In the genomic region with DNA sequence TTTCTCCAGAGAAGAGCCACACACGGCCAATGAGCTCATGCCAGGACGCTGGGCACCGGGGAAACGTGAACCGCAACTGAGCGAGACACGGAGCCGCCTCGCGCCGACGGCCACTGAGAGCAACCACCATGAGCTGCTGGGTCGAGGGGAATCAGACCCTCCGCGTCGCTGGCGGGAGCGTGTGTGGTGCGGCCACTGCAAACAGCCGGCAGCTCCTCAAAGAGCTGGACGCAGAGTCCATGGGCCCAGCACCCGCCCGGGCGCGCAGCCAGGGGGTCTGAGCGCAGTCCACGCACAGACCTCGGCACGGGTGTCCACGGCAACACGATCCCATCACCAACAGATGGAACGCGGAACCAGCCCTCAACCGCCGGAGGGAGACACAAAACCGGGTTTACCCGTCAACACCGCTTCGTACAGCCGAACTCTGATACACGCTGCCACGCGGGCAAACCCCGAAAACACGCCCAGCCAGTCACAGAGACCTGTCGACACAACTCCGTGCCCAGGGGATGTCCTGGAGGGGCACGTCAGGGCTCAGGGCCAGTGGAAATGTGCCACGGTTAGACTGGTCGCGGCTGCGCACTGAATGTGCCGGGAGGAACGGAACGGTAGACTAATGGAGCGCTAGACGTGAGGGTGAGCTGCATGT, we compare ENCODE assay signal across 1 cellular context.
A peak's percentile ranks its signal among the peaks of the same experiment; 100 is the strongest.
TF ChIP-seq lines count a peak whose summit lies in the region.

No MANE protein-coding gene starts in this region.

TF ChIP-seq in HepG2, 621 proteins besides CTCF, POLR2A, EP300 and RAD21 (continues in another document):
- TF ChIP-seq, protein P1, sequence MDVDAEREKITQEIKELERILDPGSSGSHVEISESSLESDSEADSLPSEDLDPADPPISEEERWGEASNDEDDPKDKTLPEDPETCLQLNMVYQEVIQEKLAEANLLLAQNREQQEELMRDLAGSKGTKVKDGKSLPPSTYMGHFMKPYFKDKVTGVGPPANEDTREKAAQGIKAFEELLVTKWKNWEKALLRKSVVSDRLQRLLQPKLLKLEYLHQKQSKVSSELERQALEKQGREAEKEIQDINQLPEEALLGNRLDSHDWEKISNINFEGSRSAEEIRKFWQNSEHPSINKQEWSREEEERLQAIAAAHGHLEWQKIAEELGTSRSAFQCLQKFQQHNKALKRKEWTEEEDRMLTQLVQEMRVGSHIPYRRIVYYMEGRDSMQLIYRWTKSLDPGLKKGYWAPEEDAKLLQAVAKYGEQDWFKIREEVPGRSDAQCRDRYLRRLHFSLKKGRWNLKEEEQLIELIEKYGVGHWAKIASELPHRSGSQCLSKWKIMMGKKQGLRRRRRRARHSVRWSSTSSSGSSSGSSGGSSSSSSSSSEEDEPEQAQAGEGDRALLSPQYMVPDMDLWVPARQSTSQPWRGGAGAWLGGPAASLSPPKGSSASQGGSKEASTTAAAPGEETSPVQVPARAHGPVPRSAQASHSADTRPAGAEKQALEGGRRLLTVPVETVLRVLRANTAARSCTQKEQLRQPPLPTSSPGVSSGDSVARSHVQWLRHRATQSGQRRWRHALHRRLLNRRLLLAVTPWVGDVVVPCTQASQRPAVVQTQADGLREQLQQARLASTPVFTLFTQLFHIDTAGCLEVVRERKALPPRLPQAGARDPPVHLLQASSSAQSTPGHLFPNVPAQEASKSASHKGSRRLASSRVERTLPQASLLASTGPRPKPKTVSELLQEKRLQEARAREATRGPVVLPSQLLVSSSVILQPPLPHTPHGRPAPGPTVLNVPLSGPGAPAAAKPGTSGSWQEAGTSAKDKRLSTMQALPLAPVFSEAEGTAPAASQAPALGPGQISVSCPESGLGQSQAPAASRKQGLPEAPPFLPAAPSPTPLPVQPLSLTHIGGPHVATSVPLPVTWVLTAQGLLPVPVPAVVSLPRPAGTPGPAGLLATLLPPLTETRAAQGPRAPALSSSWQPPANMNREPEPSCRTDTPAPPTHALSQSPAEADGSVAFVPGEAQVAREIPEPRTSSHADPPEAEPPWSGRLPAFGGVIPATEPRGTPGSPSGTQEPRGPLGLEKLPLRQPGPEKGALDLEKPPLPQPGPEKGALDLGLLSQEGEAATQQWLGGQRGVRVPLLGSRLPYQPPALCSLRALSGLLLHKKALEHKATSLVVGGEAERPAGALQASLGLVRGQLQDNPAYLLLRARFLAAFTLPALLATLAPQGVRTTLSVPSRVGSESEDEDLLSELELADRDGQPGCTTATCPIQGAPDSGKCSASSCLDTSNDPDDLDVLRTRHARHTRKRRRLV (CRISPR knock-in tag; IDR thresholded peaks at IDR 0.05), result 0 out of 2 replicates have a peak, but pooled peaks have one; percentile 28
- TF ChIP-seq, protein P2, sequence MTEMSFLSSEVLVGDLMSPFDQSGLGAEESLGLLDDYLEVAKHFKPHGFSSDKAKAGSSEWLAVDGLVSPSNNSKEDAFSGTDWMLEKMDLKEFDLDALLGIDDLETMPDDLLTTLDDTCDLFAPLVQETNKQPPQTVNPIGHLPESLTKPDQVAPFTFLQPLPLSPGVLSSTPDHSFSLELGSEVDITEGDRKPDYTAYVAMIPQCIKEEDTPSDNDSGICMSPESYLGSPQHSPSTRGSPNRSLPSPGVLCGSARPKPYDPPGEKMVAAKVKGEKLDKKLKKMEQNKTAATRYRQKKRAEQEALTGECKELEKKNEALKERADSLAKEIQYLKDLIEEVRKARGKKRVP (CRISPR knock-in tag; IDR thresholded peaks at IDR 0.05), result 0 out of 4 replicates have a peak, but pooled peaks of 1 of the 2 experiments have one; percentile 29
- TF ChIP-seq FOXO1 (CRISPR knock-in tag; IDR thresholded peaks at IDR 0.05) (0 out of 2 replicates have a peak, but pooled peaks have one; percentile 2), MTA1 (CRISPR knock-in tag; IDR thresholded peaks at IDR 0.05; ENCODE audit: borderline replicate concordance) (peak; percentile 18; the same call in 1 of the 2 replicates), MXD3 (CRISPR knock-in tag; IDR thresholded peaks at IDR 0.05) (peak; percentile 28; the same call in 1 of the 2 replicates), ZNF619 (CRISPR knock-in tag; IDR thresholded peaks at IDR 0.05) (no peak), REL (CRISPR knock-in tag; conservative IDR thresholded peaks at IDR 0.05) (0 out of 2 replicates have a peak, but pooled peaks have one; percentile 43), POGZ (CRISPR knock-in tag; IDR thresholded peaks at IDR 0.05) (0 out of 2 replicates have a peak, but pooled peaks have one; percentile 38), ZNF333 (CRISPR knock-in tag; IDR thresholded peaks at IDR 0.05; ENCODE audit: borderline replicate concordance) (0 out of 2 replicates have a peak, but pooled peaks have one; percentile 46), NFKB2 (CRISPR knock-in tag; IDR thresholded peaks at IDR 0.05; ENCODE audit: borderline replicate concordance) (peak; percentile 21; the same call in 1 of the 2 replicates), ZNF776 (CRISPR knock-in tag; IDR thresholded peaks at IDR 0.05) (0 out of 2 replicates have a peak, but pooled peaks have one; percentile 58), ZBTB38 (CRISPR knock-in tag; IDR thresholded peaks at IDR 0.05) (peak; percentile 98), ARNTL (CRISPR knock-in tag; IDR thresholded peaks at IDR 0.05) (no peak), ZNF576 (CRISPR knock-in tag; IDR thresholded peaks at IDR 0.05) (0 out of 2 replicates have a peak, but pooled peaks have one; percentile 63), ZC3H13 (CRISPR knock-in tag; IDR thresholded peaks at IDR 0.05) (0 out of 2 replicates have a peak, but pooled peaks have one; percentile 43), CCDC6 (CRISPR knock-in tag; IDR thresholded peaks at IDR 0.05) (no peak), ZNF784 (CRISPR knock-in tag; IDR thresholded peaks at IDR 0.05; ENCODE audit: borderline replicate concordance) (0 out of 2 replicates have a peak, but pooled peaks have one; percentile 7), ZBTB10 (CRISPR knock-in tag; IDR thresholded peaks at IDR 0.05; ENCODE audit: borderline replicate concordance) (no peak)
- TF ChIP-seq, protein P3, sequence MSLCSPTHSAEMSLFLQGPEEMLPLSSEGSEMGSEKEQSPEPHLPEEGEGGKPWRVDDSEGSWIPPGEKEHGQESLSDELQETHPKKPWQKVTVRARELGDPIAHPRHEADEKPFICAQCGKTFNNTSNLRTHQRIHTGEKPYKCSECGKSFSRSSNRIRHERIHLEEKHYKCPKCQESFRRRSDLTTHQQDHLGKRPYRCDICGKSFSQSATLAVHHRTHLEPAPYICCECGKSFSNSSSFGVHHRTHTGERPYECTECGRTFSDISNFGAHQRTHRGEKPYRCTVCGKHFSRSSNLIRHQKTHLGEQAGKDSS (CRISPR knock-in tag; IDR thresholded peaks at IDR 0.05; ENCODE audit: borderline replicate concordance, low read depth), result no peak
- TF ChIP-seq, protein P4, sequence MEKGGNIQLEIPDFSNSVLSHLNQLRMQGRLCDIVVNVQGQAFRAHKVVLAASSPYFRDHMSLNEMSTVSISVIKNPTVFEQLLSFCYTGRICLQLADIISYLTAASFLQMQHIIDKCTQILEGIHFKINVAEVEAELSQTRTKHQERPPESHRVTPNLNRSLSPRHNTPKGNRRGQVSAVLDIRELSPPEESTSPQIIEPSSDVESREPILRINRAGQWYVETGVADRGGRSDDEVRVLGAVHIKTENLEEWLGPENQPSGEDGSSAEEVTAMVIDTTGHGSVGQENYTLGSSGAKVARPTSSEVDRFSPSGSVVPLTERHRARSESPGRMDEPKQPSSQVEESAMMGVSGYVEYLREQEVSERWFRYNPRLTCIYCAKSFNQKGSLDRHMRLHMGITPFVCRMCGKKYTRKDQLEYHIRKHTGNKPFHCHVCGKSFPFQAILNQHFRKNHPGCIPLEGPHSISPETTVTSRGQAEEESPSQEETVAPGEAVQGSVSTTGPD (CRISPR knock-in tag; IDR thresholded peaks at IDR 0.05), result 0 out of 2 replicates have a peak, but pooled peaks have one; percentile 26
- TF ChIP-seq, protein P5, sequence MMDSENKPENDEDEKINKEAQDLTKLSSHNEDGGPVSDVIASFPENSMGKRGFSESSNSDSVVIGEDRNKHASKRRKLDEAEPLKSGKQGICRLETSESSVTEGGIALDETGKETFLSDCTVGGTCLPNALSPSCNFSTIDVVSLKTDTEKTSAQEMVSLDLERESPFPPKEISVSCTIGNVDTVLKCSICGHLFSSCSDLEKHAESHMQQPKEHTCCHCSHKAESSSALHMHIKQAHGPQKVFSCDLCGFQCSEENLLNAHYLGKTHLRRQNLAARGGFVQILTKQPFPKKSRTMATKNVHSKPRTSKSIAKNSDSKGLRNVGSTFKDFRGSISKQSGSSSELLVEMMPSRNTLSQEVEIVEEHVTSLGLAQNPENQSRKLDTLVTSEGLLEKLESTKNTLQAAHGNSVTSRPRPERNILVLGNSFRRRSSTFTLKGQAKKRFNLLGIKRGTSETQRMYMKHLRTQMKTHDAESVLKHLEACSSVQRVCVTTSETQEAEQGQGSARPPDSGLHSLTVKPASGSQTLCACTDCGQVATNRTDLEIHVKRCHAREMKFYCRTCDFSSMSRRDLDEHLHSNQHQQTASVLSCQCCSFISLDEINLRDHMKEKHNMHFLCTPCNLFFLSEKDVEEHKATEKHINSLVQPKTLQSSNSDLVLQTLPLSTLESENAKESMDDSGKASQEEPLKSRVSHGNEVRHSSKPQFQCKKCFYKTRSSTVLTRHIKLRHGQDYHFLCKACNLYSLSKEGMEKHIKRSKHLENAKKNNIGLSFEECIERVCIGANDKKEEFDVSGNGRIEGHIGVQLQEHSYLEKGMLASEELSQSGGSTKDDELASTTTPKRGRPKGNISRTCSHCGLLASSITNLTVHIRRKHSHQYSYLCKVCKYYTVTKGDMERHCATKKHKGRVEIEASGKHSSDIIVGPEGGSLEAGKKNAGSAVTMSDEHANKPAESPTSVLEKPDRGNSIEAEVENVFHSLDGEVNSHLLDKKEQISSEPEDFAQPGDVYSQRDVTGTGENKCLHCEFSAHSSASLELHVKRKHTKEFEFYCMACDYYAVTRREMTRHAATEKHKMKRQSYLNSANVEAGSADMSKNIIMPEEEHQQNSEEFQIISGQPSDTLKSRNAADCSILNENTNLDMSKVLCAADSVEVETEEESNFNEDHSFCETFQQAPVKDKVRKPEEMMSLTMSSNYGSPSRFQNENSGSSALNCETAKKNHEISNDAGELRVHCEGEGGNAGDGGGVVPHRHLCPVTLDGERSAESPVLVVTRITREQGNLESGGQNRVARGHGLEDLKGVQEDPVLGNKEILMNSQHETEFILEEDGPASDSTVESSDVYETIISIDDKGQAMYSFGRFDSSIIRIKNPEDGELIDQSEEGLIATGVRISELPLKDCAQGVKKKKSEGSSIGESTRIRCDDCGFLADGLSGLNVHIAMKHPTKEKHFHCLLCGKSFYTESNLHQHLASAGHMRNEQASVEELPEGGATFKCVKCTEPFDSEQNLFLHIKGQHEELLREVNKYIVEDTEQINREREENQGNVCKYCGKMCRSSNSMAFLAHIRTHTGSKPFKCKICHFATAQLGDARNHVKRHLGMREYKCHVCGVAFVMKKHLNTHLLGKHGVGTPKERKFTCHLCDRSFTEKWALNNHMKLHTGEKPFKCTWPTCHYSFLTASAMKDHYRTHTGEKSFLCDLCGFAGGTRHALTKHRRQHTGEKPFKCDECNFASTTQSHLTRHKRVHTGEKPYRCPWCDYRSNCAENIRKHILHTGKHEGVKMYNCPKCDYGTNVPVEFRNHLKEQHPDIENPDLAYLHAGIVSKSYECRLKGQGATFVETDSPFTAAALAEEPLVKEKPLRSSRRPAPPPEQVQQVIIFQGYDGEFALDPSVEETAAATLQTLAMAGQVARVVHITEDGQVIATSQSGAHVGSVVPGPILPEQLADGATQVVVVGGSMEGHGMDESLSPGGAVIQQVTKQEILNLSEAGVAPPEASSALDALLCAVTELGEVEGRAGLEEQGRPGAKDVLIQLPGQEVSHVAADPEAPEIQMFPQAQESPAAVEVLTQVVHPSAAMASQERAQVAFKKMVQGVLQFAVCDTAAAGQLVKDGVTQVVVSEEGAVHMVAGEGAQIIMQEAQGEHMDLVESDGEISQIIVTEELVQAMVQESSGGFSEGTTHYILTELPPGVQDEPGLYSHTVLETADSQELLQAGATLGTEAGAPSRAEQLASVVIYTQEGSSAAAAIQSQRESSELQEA (CRISPR knock-in tag; IDR thresholded peaks at IDR 0.05; ENCODE audit: not compliant biosample characterization), result peak; percentile 31
- TF ChIP-seq, protein P6, sequence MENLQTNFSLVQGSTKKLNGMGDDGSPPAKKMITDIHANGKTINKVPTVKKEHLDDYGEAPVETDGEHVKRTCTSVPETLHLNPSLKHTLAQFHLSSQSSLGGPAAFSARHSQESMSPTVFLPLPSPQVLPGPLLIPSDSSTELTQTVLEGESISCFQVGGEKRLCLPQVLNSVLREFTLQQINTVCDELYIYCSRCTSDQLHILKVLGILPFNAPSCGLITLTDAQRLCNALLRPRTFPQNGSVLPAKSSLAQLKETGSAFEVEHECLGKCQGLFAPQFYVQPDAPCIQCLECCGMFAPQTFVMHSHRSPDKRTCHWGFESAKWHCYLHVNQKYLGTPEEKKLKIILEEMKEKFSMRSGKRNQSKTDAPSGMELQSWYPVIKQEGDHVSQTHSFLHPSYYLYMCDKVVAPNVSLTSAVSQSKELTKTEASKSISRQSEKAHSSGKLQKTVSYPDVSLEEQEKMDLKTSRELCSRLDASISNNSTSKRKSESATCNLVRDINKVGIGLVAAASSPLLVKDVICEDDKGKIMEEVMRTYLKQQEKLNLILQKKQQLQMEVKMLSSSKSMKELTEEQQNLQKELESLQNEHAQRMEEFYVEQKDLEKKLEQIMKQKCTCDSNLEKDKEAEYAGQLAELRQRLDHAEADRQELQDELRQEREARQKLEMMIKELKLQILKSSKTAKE (CRISPR knock-in tag; IDR thresholded peaks at IDR 0.05; ENCODE audit: borderline replicate concordance), result 0 out of 2 replicates have a peak, but pooled peaks have one; percentile 28
